Comparison of ENCODE assay signal across 1 cellular context in the genomic region with DNA sequence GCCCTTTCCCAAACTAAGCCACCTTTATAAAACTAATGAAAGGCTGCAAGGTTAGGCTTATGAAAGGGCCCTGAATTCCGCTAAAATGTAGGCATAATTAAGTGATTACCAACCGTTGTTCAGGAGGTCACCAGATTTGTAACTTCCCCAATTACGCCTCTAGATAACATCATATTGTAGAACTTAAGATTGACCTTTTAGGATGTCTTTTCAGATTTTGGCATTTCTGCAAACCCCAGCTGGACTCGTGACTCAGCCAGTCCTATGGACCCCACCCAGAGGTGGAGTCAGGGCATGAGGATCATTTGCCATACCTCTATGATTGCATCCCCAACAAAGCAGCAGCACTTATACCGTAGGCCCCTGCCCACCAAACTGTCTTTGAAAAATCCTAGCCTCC.
TF ChIP-seq lines count a peak whose summit lies in the region.

No MANE protein-coding gene starts in this region.

TF ChIP-seq in HCT116, 20 proteins besides CTCF, POLR2A, EP300 and RAD21 (continued from another document):
- TF ChIP-seq, protein P1, sequence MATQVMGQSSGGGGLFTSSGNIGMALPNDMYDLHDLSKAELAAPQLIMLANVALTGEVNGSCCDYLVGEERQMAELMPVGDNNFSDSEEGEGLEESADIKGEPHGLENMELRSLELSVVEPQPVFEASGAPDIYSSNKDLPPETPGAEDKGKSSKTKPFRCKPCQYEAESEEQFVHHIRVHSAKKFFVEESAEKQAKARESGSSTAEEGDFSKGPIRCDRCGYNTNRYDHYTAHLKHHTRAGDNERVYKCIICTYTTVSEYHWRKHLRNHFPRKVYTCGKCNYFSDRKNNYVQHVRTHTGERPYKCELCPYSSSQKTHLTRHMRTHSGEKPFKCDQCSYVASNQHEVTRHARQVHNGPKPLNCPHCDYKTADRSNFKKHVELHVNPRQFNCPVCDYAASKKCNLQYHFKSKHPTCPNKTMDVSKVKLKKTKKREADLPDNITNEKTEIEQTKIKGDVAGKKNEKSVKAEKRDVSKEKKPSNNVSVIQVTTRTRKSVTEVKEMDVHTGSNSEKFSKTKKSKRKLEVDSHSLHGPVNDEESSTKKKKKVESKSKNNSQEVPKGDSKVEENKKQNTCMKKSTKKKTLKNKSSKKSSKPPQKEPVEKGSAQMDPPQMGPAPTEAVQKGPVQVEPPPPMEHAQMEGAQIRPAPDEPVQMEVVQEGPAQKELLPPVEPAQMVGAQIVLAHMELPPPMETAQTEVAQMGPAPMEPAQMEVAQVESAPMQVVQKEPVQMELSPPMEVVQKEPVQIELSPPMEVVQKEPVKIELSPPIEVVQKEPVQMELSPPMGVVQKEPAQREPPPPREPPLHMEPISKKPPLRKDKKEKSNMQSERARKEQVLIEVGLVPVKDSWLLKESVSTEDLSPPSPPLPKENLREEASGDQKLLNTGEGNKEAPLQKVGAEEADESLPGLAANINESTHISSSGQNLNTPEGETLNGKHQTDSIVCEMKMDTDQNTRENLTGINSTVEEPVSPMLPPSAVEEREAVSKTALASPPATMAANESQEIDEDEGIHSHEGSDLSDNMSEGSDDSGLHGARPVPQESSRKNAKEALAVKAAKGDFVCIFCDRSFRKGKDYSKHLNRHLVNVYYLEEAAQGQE (IDR thresholded peaks at IDR 0.05; ENCODE audit: low read depth): no peak
- no peak for TF ChIP-seq SP1 (IDR thresholded peaks at IDR 0.05; ENCODE audit: low read depth)
- TF ChIP-seq CBX3 (IDR thresholded peaks at IDR 0.05; ENCODE audit: low read depth): no peak
- no peak for TF ChIP-seq EZH2phosphoT487 (IDR thresholded peaks at IDR 0.05; ENCODE audit: borderline replicate concordance)
- no peak for TF ChIP-seq TCF7L2 (IDR thresholded peaks at IDR 0.05; ENCODE audit: borderline replicate concordance, extremely low read depth, insufficient read depth, insufficient read length)
- TF ChIP-seq, protein P2, sequence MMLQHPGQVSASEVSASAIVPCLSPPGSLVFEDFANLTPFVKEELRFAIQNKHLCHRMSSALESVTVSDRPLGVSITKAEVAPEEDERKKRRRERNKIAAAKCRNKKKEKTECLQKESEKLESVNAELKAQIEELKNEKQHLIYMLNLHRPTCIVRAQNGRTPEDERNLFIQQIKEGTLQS (IDR thresholded peaks at IDR 0.05): no peak
- no peak for TF ChIP-seq POLR2AphosphoS5 (IDR thresholded peaks at IDR 0.05; ENCODE audit: low read depth, low read length)
- TF ChIP-seq EGR1 (IDR thresholded peaks at IDR 0.05; ENCODE audit: low read depth): no peak
- TF ChIP-seq ZNF274 (IDR thresholded peaks at IDR 0.05; ENCODE audit: low read depth, low read length): no peak
- no peak for TF ChIP-seq YY1 (IDR thresholded peaks at IDR 0.05; ENCODE audit: extremely low read depth, insufficient replicate concordance, low read depth, low read length)
- no peak for TF ChIP-seq EZH2 (IDR thresholded peaks at IDR 0.05)
